ENCODE assay signal across 1 cellular context in the genomic region with DNA sequence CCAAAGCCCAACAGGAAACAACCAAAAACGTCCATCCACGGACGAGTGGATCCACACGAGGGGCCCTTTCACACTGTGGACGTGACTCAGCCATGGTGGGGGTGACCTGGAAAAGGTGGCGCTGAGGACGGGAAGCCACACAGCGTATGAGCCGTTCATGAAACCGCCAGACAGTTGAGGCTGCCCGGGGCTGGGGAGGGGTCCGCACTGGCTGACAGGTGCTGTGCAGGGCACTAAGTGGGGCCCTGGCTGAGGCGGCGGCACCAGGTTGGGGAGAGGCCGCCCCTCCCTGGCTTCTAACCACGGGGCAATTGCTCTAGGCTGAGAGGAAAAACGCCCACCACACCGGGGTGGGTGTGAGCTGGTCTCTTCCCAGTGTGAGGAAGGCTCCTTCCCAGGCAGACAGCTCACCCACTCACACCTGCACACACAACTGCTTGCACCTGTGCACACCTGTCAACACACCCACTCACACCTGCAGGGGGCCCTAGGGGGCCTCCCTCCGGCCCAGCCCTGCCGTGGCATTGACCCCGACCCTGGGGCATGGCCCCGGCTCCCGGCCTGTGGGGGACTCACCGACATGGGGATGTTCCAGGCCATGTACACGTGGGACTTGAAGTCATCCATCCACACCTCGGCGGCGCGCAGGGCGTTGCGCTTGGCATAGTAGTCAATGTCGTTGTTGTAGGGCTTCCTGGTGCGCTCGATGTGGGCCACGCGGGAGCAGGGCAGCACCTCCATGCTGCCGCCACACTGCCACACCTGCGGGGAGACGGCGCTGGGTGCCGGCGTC.
TF ChIP-seq lines count a peak whose summit lies in the region.

No MANE protein-coding gene starts in this region.

TF ChIP-seq in H1, 55 proteins besides CTCF, POLR2A, EP300 and RAD21:
- TF ChIP-seq NRF1 (IDR thresholded peaks at IDR 0.05; ENCODE audit: low read depth, low read length) (no peak), TBP (IDR thresholded peaks at IDR 0.05; ENCODE audit: low read depth, low read length) (no peak), YY1 (IDR thresholded peaks at IDR 0.05; ENCODE audit: low read depth, low read length) (no peak), SIRT6 (IDR thresholded peaks at IDR 0.05; ENCODE audit: low read length) (no peak), MAFK (IDR thresholded peaks at IDR 0.05; ENCODE audit: low read depth, low read length) (no peak), TCF12 (IDR thresholded peaks at IDR 0.05; ENCODE audit: low read depth, low read length) (no peak), POU5F1 (IDR thresholded peaks at IDR 0.05; ENCODE audit: low read depth, low read length) (no peak)
- TF ChIP-seq, protein P1, sequence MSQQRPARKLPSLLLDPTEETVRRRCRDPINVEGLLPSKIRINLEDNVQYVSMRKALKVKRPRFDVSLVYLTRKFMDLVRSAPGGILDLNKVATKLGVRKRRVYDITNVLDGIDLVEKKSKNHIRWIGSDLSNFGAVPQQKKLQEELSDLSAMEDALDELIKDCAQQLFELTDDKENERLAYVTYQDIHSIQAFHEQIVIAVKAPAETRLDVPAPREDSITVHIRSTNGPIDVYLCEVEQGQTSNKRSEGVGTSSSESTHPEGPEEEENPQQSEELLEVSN (IDR thresholded peaks at IDR 0.05) = no peak
